29 cellular contexts compared by ENCODE assay signal in the genomic region with DNA sequence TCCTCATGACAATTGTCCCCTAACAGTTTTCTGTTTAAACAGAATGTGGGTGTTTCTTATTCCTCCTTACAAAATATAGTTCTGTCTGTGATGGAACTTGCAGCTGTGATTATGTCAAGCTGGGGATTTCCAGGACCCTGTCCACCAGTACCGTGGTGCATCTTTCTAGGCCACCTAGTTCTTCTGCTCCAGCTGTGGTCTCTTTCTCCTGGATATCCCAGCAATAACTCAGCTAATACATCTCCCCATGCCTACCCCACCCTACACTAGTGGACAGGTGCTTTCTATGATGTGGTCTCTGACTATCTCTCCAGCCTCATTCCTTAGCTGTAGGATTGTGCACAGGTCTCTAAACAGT. TPM values are rescaled to one million over a fixed set of nuclear protein-coding genes. Genes with fewer than 3 reads are reported as not detected.
DNase-seq lines count a peak whose midpoint lies in the region; ATAC-seq and TF ChIP-seq lines count a peak whose summit lies in the region.
"Had no signal": no experiment of that assay in that cellular context is flagged by ENCODE, and none has a peak within 500 bp of the region (broad histone marks: within the 10 kb centered on the region; RNA-seq: fewer than 3 reads in every experiment).

No MANE protein-coding gene starts in this region.

- POLR2A ChIA-PET in activated CD4-positive, alpha-beta memory T cell treated with anti-CD3 and anti-CD28 coated beads, Interleukin-2, amount 10 ng/mL, durations not matched to agents 7 days and 5 days (lab: Charles Lee) = no interaction called here

- peaks cover 6% of the 10 kb centered on the region for H3K4me1 Mint-ChIP-seq in endothelial cell (ENCODE audit: unreplicated experiment)
- no peaks in the 10 kb centered on the region for H3K4me1 Mint-ChIP-seq in activated CD4-positive, alpha-beta memory T cell treated with anti-CD3 and anti-CD28 coated beads, Interleukin-2, amount 10 ng/mL, durations not matched to agents 7 days and 5 days
- H3K4me1 Mint-ChIP-seq: activated CD8-positive, alpha-beta memory T cell treated with anti-CD3 and anti-CD28 coated beads, Interleukin-2, amount 10 ng/mL, durations not matched to agents 7 days and 5 days; natural killer cell; stimulated activated memory B cell treated with anti-CD40 and anti-IgM and Interleukin-4, amounts not matched to agents 10 μg/mL and 1 μg/mL and 100 μg/mL, for 72 hours had no signal

- no peak overlapping the region for H3K4me3 Mint-ChIP-seq in endothelial cell (ENCODE audit: unreplicated experiment)
- H3K4me3 Mint-ChIP-seq in activated CD4-positive, alpha-beta memory T cell treated with anti-CD3 and anti-CD28 coated beads, Interleukin-2, amount 10 ng/mL, durations not matched to agents 7 days and 5 days = no peak overlapping the region
- H3K4me3 Mint-ChIP-seq: activated CD8-positive, alpha-beta memory T cell treated with anti-CD3 and anti-CD28 coated beads, Interleukin-2, amount 10 ng/mL, durations not matched to agents 7 days and 5 days; activated naive CD8-positive, alpha-beta T cell treated with anti-CD3 and anti-CD28 coated beads, Interleukin-2, amount 10 ng/mL, durations not matched to agents 7 days and 5 days; activated T-cell treated with anti-CD3 and anti-CD28 coated beads, Interleukin-2, amount 50 U/mL, for 4 hours; central memory CD8-positive, alpha-beta T cell; natural killer cell; stimulated activated memory B cell treated with anti-CD40 and anti-IgM and Interleukin-4, amounts not matched to agents 10 μg/mL and 1 μg/mL and 100 μg/mL, for 72 hours; type B pancreatic cell had no signal

- no peaks in the 10 kb centered on the region for H3K27me3 ChIP-seq in KMS-11 (ENCODE audit: insufficient read depth, low read depth)
- H3K27me3 ChIP-seq in osteoblast (ENCODE audit: insufficient read depth, low read length) = no peaks in the 10 kb centered on the region
- H3K27me3 ChIP-seq: ascending aorta; BLaER1 treated with 17β-estradiol and CSF1 and Interleukin-3, amounts not matched to agents 10 nM and 100 nM had no signal

- H3K4me2 ChIP-seq in KMS-11 (no peak overlapping the region), osteoblast (ENCODE audit: insufficient read depth, low read length) (peak overlapping the region; percentile 57)
- H3K4me2 ChIP-seq: BLaER1 treated with 17β-estradiol and CSF1 and Interleukin-3, amounts not matched to agents 10 nM and 100 nM had no signal

- TF ChIP-seq CTCF in KMS-11 (conservative IDR thresholded peaks at IDR 0.05; ENCODE audit: low read depth, low read length) = no peak
- no peak for TF ChIP-seq CTCF in osteoblast (IDR thresholded peaks at IDR 0.05; ENCODE audit: extremely low read depth, low read depth, low read length)
- no peak for TF ChIP-seq CTCF in endothelial cell (IDR thresholded peaks at IDR 0.05; ENCODE audit: unreplicated experiment)

- no peak for DNase-seq in caudate nucleus (lab: John Stamatoyannopoulos, UW)
- no peak for DNase-seq in osteoblast (ENCODE audit: insufficient read length, low spot score, missing footprints)
- no peak for DNase-seq in endothelial cell (ENCODE audit: low spot score)
- no peak for DNase-seq in activated CD4-positive, alpha-beta memory T cell treated with anti-CD3 and anti-CD28 coated beads, Interleukin-2, amount 10 ng/mL, durations not matched to agents 7 days and 5 days
- DNase-seq: activated CD8-positive, alpha-beta memory T cell treated with anti-CD3 and anti-CD28 coated beads, Interleukin-2, amount 10 ng/mL, durations not matched to agents 7 days and 5 days; activated gamma-delta T cell treated with Interleukin-2 at 50 U/mL for 16 hours; activated naive CD8-positive, alpha-beta T cell treated with anti-CD3 and anti-CD28 coated beads, Interleukin-2, amount 10 ng/mL, durations not matched to agents 7 days and 5 days; activated T-cell treated with anti-CD3 and anti-CD28 coated beads, Interleukin-2, amount 50 U/mL, for 4 hours; DMS153; lower lobe of right lung; mucosa of descending colon; natural killer cell; NCI-H1105; NCI-H2081; NCI-H226; NCI-H774; occipital lobe; RPMI8226; substantia nigra; T-helper 1 cell had no signal

- H3K79me2 ChIP-seq in KMS-11 (ENCODE audit: insufficient read depth, low read depth) (no peaks in the 10 kb centered on the region), osteoblast (ENCODE audit: insufficient read depth, low read length) (peaks cover 35% of the 10 kb centered on the region)

- H3K9me3 ChIP-seq in osteoblast (ENCODE audit: low read depth, low read length) = no peaks in the 10 kb centered on the region
- H3K9me3 ChIP-seq: ascending aorta; BLaER1 treated with 17β-estradiol and CSF1 and Interleukin-3, amounts not matched to agents 10 nM and 100 nM; lower lobe of right lung; mucosa of descending colon had no signal

- no peak overlapping the region for H3K9ac ChIP-seq in KMS-11
- H3K9ac ChIP-seq: BLaER1 treated with 17β-estradiol and CSF1 and Interleukin-3, amounts not matched to agents 10 nM and 100 nM had no signal

- H4K20me1 ChIP-seq in KMS-11 (ENCODE audit: insufficient read depth) (no peaks in the 10 kb centered on the region), osteoblast (ENCODE audit: insufficient read depth, low read length) (no peaks in the 10 kb centered on the region)

- H3K9me3 Mint-ChIP-seq in endothelial cell (ENCODE audit: unreplicated experiment) = no peaks in the 10 kb centered on the region
- H3K9me3 Mint-ChIP-seq in activated CD4-positive, alpha-beta memory T cell treated with anti-CD3 and anti-CD28 coated beads, Interleukin-2, amount 10 ng/mL, durations not matched to agents 7 days and 5 days = no peaks in the 10 kb centered on the region
- H3K9me3 Mint-ChIP-seq: activated naive CD8-positive, alpha-beta T cell treated with anti-CD3 and anti-CD28 coated beads, Interleukin-2, amount 10 ng/mL, durations not matched to agents 7 days and 5 days; activated T-cell treated with anti-CD3 and anti-CD28 coated beads, Interleukin-2, amount 50 U/mL, for 4 hours; central memory CD8-positive, alpha-beta T cell; natural killer cell; stimulated activated memory B cell treated with anti-CD40 and anti-IgM and Interleukin-4, amounts not matched to agents 10 μg/mL and 1 μg/mL and 100 μg/mL, for 72 hours; type B pancreatic cell had no signal

- H3K36me3 ChIP-seq in KMS-11 (ENCODE audit: insufficient read depth) (peaks cover 10% of the 10 kb centered on the region), osteoblast (ENCODE audit: insufficient read depth, low read length) (peaks cover 74% of the 10 kb centered on the region)

- peaks cover 27% of the 10 kb centered on the region for H3K36me3 Mint-ChIP-seq in endothelial cell (ENCODE audit: low read depth, unreplicated experiment)
- H3K36me3 Mint-ChIP-seq in activated CD4-positive, alpha-beta memory T cell treated with anti-CD3 and anti-CD28 coated beads, Interleukin-2, amount 10 ng/mL, durations not matched to agents 7 days and 5 days (ENCODE audit: low read depth) = peaks cover 48% of the 10 kb centered on the region

- H3K27ac ChIP-seq in KMS-11 (peak overlapping the region; percentile 10), caudate nucleus (ENCODE audit: low read depth, low read length) (peak overlapping the region; percentile 4), osteoblast (ENCODE audit: low read depth, low read length) (peak overlapping the region; percentile 34)
- H3K27ac ChIP-seq: ascending aorta; BLaER1 treated with 17β-estradiol and CSF1 and Interleukin-3, amounts not matched to agents 10 nM and 100 nM; lower lobe of right lung had no signal

- ATAC-seq in GM19023 (IDR thresholded peaks at IDR 0.05; ENCODE audit: unreplicated experiment) (peak; percentile 52), GM21529 (IDR thresholded peaks at IDR 0.05; ENCODE audit: unreplicated experiment) (no peak), GM21825 (IDR thresholded peaks at IDR 0.05; ENCODE audit: unreplicated experiment) (no peak)
- ATAC-seq: activated CD8-positive, alpha-beta memory T cell treated with anti-CD3 and anti-CD28 coated beads, Interleukin-2, amount 10 ng/mL, durations not matched to agents 7 days and 5 days; activated T-cell treated with anti-CD3 and anti-CD28 coated beads, Interleukin-2, amount 50 U/mL, for 4 hours; lower lobe of right lung; mucosa of descending colon; natural killer cell; stimulated activated memory B cell treated with anti-CD40 and anti-IgM and Interleukin-4, amounts not matched to agents 10 μg/mL and 1 μg/mL and 100 μg/mL, for 72 hours had no signal

- no peaks in the 10 kb centered on the region for H3K27me3 Mint-ChIP-seq in endothelial cell (ENCODE audit: unreplicated experiment)
- H3K27me3 Mint-ChIP-seq in activated CD4-positive, alpha-beta memory T cell treated with anti-CD3 and anti-CD28 coated beads, Interleukin-2, amount 10 ng/mL, durations not matched to agents 7 days and 5 days = no peaks in the 10 kb centered on the region
- H3K27me3 Mint-ChIP-seq: activated CD8-positive, alpha-beta memory T cell treated with anti-CD3 and anti-CD28 coated beads, Interleukin-2, amount 10 ng/mL, durations not matched to agents 7 days and 5 days; activated naive CD8-positive, alpha-beta T cell treated with anti-CD3 and anti-CD28 coated beads, Interleukin-2, amount 10 ng/mL, durations not matched to agents 7 days and 5 days; central memory CD8-positive, alpha-beta T cell; stimulated activated memory B cell treated with anti-CD40 and anti-IgM and Interleukin-4, amounts not matched to agents 10 μg/mL and 1 μg/mL and 100 μg/mL, for 72 hours; type B pancreatic cell had no signal

- peaks cover 26% of the 10 kb centered on the region for H3K4me1 ChIP-seq in KMS-11 (ENCODE audit: low read depth, poor library complexity, severe bottlenecking)
- peaks cover 18% of the 10 kb centered on the region for H3K4me1 ChIP-seq in osteoblast (ENCODE audit: insufficient read depth, low read length)
- H3K4me1 ChIP-seq: ascending aorta; BLaER1 treated with 17β-estradiol and CSF1 and Interleukin-3, amounts not matched to agents 10 nM and 100 nM; lower lobe of right lung had no signal

- CTCF ChIA-PET in activated CD4-positive, alpha-beta memory T cell treated with anti-CD3 and anti-CD28 coated beads, Interleukin-2, amount 10 ng/mL, durations not matched to agents 7 days and 5 days (lab: Charles Lee) = no interaction called here

- H2AFZ ChIP-seq in KMS-11 (ENCODE audit: low read depth) = no peak overlapping the region
- H2AFZ ChIP-seq in osteoblast (ENCODE audit: low read length) = no peak overlapping the region

- no peak overlapping the region for H3K27ac Mint-ChIP-seq in endothelial cell (ENCODE audit: unreplicated experiment)
- H3K27ac Mint-ChIP-seq in activated CD4-positive, alpha-beta memory T cell treated with anti-CD3 and anti-CD28 coated beads, Interleukin-2, amount 10 ng/mL, durations not matched to agents 7 days and 5 days = no peak overlapping the region
- H3K27ac Mint-ChIP-seq: activated CD8-positive, alpha-beta memory T cell treated with anti-CD3 and anti-CD28 coated beads, Interleukin-2, amount 10 ng/mL, durations not matched to agents 7 days and 5 days; activated naive CD8-positive, alpha-beta T cell treated with anti-CD3 and anti-CD28 coated beads, Interleukin-2, amount 10 ng/mL, durations not matched to agents 7 days and 5 days; natural killer cell; stimulated activated memory B cell treated with anti-CD40 and anti-IgM and Interleukin-4, amounts not matched to agents 10 μg/mL and 1 μg/mL and 100 μg/mL, for 72 hours; type B pancreatic cell had no signal

- H3K4me3 ChIP-seq in KMS-11 (IDR thresholded peaks at IDR 0.05; ENCODE audit: insufficient read depth, low read depth, low read length) (no peak overlapping the region), osteoblast (ENCODE audit: insufficient read depth, low read length) (no peak overlapping the region)
- H3K4me3 ChIP-seq: ascending aorta; BLaER1 treated with 17β-estradiol and CSF1 and Interleukin-3, amounts not matched to agents 10 nM and 100 nM; lower lobe of right lung; mucosa of descending colon had no signal

RNA-seq across cellular contexts. Expression of a gene that starts 25.8 kb away (rescaled TPM):
- 99.6 and 108 TPM in 2 replicates for total RNA-seq in osteoblast
- total RNA-seq in endothelial cell (ENCODE audit: unreplicated experiment) = 76.6 TPM
- 10 to 100 TPM; 53.0 to 53.2 TPM for total RNA-seq in activated CD4-positive, alpha-beta memory T cell treated with anti-CD3 and anti-CD28 coated beads, Interleukin-2, amount 10 ng/mL, durations not matched to agents 7 days and 5 days
